In the genomic region with DNA sequence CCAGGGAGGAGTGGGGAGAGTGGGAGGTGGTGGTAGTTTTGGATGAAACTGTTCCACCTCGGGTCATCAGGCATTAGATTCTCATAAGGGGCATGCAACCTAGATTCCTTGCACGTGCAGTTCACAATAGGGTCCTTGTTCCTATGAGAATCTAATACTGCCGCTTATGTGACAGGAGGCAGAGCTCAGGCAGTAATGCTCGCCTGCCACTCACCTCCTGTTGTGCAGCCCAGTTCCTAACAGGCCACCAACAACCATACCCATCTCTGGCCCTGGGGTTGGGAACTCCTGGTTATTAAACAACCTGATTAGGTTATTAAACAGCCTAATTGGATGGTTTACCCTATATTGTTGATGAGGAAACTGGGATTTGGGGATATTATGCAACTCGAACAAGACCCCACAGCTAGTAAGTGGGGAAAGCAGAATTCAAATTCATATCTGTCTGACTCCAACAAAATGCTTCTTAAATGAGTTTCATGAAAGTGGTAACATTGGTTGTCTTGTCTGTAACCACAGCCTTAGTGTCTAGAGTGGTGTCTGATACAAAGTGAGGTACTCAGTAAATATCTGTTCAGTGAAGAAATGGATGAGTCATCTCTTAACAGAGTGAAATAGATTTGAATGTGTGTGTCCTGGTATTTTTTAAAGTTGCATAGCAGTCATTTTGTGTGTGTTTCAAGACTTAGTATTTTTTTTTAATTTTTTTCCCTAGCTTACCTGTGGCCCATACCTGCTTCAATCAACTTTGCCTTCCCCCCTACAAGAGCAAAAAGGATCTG, we compare ENCODE assay signal across 12 cellular contexts.
DNase-seq lines count a peak whose midpoint lies in the region; ATAC-seq and TF ChIP-seq lines count a peak whose summit lies in the region.
"Had no signal": no experiment of that assay in that cellular context is flagged by ENCODE, and none has a peak within 500 bp of the region (broad histone marks: within the 10 kb centered on the region; RNA-seq: fewer than 3 reads in every experiment).

No MANE protein-coding gene starts in this region.

- no peaks in the 10 kb centered on the region for H3K36me3 ChIP-seq in endodermal cell (ENCODE audit: control insufficient read depth, insufficient read depth, low read length)

- H3K27ac Mint-ChIP-seq in endodermal cell: peak overlapping the region; percentile 31

- H3K36me3 Mint-ChIP-seq in endodermal cell (ENCODE audit: low read depth): no peaks in the 10 kb centered on the region

- DNase-seq in ELR (ENCODE audit: low read depth) (peak; percentile 87), NCI-H460 (ENCODE audit: extremely low read depth, low read depth) (peak; percentile 44), endodermal cell (no peak), non-pigmented ciliary epithelial cell (ENCODE audit: low read depth) (peak; percentile 85), NCI-H748 (lab: John Stamatoyannopoulos, UW; ENCODE audit: unreplicated experiment) (no peak), caudate nucleus (lab: John Stamatoyannopoulos, UW) (no peak), NCI-H2081 treated with DMSO at 0.1 percent for 48 hours (lab: John Stamatoyannopoulos, UW) (no peak)
- DNase-seq: activated CD8-positive, alpha-beta memory T cell treated with anti-CD3 and anti-CD28 coated beads, Interleukin-2, amount 50 U/mL, for 48 hours; DMS79 treated with DMSO at 0.1 percent for 48 hours had no signal

- H3K4me3 Mint-ChIP-seq in endodermal cell: no peak overlapping the region

- H3K4me1 Mint-ChIP-seq in endodermal cell: no peaks in the 10 kb centered on the region

- ATAC-seq in HG02973 (IDR thresholded peaks at IDR 0.05; ENCODE audit: unreplicated experiment): no peak
- ATAC-seq: HCT116 had no signal

- WGBS in endodermal cell (ENCODE audit: insufficient coverage in 1 of 2, insufficient read length in 1 of 2), 2 experiments: 79 to 91% methylated on average over 4 to 5 of the region's 5 CpGs

- no peaks in the 10 kb centered on the region for H3K9me3 ChIP-seq in endodermal cell (ENCODE audit: control insufficient read depth, low read length)

- H3K4me3 ChIP-seq in endodermal cell (ENCODE audit: low read length): no peak overlapping the region
- H3K4me3 ChIP-seq: coronary artery had no signal

- TF ChIP-seq CTCF in endodermal cell (conservative IDR thresholded peaks at IDR 0.05): no peak

- no peaks in the 10 kb centered on the region for H3K9me3 Mint-ChIP-seq in endodermal cell

- no peaks in the 10 kb centered on the region for H3K4me1 ChIP-seq in endodermal cell (ENCODE audit: control insufficient read depth, insufficient read depth, low read length)

- H3K27ac ChIP-seq in endodermal cell (ENCODE audit: low read depth, low read length) (no peak overlapping the region), caudate nucleus (ENCODE audit: low read depth, low read length) (no peak overlapping the region)
- H3K27ac ChIP-seq: coronary artery had no signal

- H3K27me3 ChIP-seq in endodermal cell (ENCODE audit: control insufficient read depth, insufficient read depth, low read length, poor library complexity, severe bottlenecking): no peaks in the 10 kb centered on the region

- H3K9ac ChIP-seq in endodermal cell (ENCODE audit: extremely low read depth, low read length, poor library complexity, severe bottlenecking): no peak overlapping the region

- H3K27me3 Mint-ChIP-seq in endodermal cell (ENCODE audit: insufficient read depth): no peaks in the 10 kb centered on the region

Comparison
In these comparisons a context has a peak if more than half of its experiments do, and no peak if none do; other contexts are left out.
1. DNase-seq: peak in ELR (single experiment), NCI-H460 (single experiment) and non-pigmented ciliary epithelial cell (single experiment); none in endodermal cell (single experiment), NCI-H748 (single experiment), caudate nucleus (0 of 61) and NCI-H2081 treated with DMSO at 0.1 percent for 48 hours (single experiment).